Comparison of ENCODE assay signal across 25 cellular contexts in the genomic region with DNA sequence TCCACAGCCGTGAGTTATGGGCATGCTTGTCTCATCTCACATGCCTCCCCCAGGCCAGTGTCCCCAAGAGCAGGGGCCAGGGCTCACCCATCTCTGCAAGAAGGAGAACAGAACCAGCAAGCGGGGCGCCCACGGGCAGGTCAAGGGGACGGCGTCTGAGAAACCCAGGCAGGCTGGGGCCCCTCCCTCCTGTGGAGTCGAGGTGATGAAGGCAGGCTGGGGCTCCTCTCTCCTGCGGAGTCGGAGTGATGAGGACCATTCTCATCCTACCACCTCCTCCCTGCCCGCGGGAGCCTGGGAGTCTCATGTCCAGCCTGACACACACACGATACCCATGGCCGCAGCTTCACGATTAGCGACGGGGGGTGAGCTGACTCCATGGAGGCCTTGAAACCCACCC.
"Had no signal": no experiment of that assay in that cellular context is flagged by ENCODE, and none has a peak within 500 bp of the region (broad histone marks: within the 10 kb centered on the region; RNA-seq: fewer than 3 reads in every experiment).

No MANE protein-coding gene starts in this region.

- H3K27ac Mint-ChIP-seq: dendritic cell treated with granulocyte-macrophage colony-stimulating factor and Interleukin-4, amounts not matched to agents 40 ng/mL and 50 ng/mL, for 4 days; endodermal cell; natural killer cell; stimulated activated effector memory CD8-positive, alpha-beta T cell treated with anti-CD3 and anti-CD28 coated beads, Interleukin-12 subunit alpha, Interleukin-12 subunit beta, amount 100 ng/mL, for 72 hours had no signal

- H3K4me3 ChIP-seq: colonic mucosa, gastrocnemius medialis, heart right ventricle, prostate gland, right atrium auricular region, smooth muscle cell, stomach, thyroid gland had no signal

- H3K9me3 ChIP-seq: colonic mucosa, gastrocnemius medialis, neutrophil, prostate gland, right atrium auricular region, thyroid gland had no signal

- H3K4me3 Mint-ChIP-seq: dendritic cell treated with granulocyte-macrophage colony-stimulating factor and Interleukin-4, amounts not matched to agents 40 ng/mL and 50 ng/mL, for 4 days; endodermal cell; natural killer cell; stimulated activated effector memory CD8-positive, alpha-beta T cell treated with anti-CD3 and anti-CD28 coated beads, Interleukin-12 subunit alpha, Interleukin-12 subunit beta, amount 100 ng/mL, for 72 hours had no signal

- DNase-seq: colonic mucosa; effector CD8-positive, alpha-beta T cell; endodermal cell; foreskin fibroblast; gastrocnemius medialis; heart right ventricle; hypothalamus; natural killer cell; stimulated activated CD4-positive, alpha-beta T cell treated with anti-CD3 and anti-CD28 coated beads, Interleukin-2, amount 100 ng/mL, for 24 hours; stimulated activated CD4-positive, alpha-beta T cell treated with anti-CD3 and anti-CD28 coated beads, Interleukin-4, amount 100 ng/mL, for 24 hours; stimulated activated naive CD4-positive, alpha-beta T cell treated with Interleukin-2 at 50 U/mL for 16 hours; stomach; thyroid gland; trophoblast cell had no signal

- H3K9me3 Mint-ChIP-seq: dendritic cell treated with granulocyte-macrophage colony-stimulating factor and Interleukin-4, amounts not matched to agents 40 ng/mL and 50 ng/mL, for 4 days; endodermal cell; natural killer cell had no signal

- H3K36me3 ChIP-seq: colonic mucosa, gastrocnemius medialis, heart right ventricle, neutrophil, prostate gland, right atrium auricular region, stomach, thyroid gland had no signal

- H3K4me1 ChIP-seq: gastrocnemius medialis, heart right ventricle, parathyroid adenoma, prostate gland, right atrium auricular region, stomach, thyroid gland had no signal

- H3K4me1 Mint-ChIP-seq: endodermal cell; natural killer cell; stimulated activated effector memory CD8-positive, alpha-beta T cell treated with anti-CD3 and anti-CD28 coated beads, Interleukin-12 subunit alpha, Interleukin-12 subunit beta, amount 100 ng/mL, for 72 hours had no signal

- ATAC-seq: esophagus mucosa; gastrocnemius medialis; heart right ventricle; left lobe of liver; natural killer cell; sciatic nerve; stimulated activated effector memory CD8-positive, alpha-beta T cell treated with anti-CD3 and anti-CD28 coated beads, Interleukin-12 subunit alpha, Interleukin-12 subunit beta, amount 100 ng/mL, for 72 hours had no signal

- H3K27me3 ChIP-seq: colonic mucosa, heart right ventricle, neutrophil, right atrium auricular region, stomach, thyroid gland had no signal

- H3K27ac ChIP-seq: colonic mucosa, epithelial cell of prostate, gastrocnemius medialis, heart right ventricle, neutrophil, parathyroid adenoma, prostate gland, right atrium auricular region, stomach, thyroid gland had no signal

- H3K27me3 Mint-ChIP-seq: dendritic cell treated with granulocyte-macrophage colony-stimulating factor and Interleukin-4, amounts not matched to agents 40 ng/mL and 50 ng/mL, for 4 days had no signal

- H3K36me3 Mint-ChIP-seq: natural killer cell; stimulated activated effector memory CD8-positive, alpha-beta T cell treated with anti-CD3 and anti-CD28 coated beads, Interleukin-12 subunit alpha, Interleukin-12 subunit beta, amount 100 ng/mL, for 72 hours had no signal
